ENCODE assay signal across 9 cellular contexts in genomic region chr17:8753976-8754440, GRCh38. TPM values are rescaled to one million over a fixed set of nuclear protein-coding genes. Genes with fewer than 3 reads are reported as not detected.
DNase-seq lines count a peak whose midpoint lies in the region; ATAC-seq, FAIRE-seq and TF ChIP-seq lines count a peak whose summit lies in the region.
"Had no signal": no experiment of that assay in that cellular context is flagged by ENCODE, and none has a peak within 500 bp of the region (broad histone marks: within the 10 kb centered on the region; RNA-seq: fewer than 3 reads in every experiment).

No MANE protein-coding gene starts in this region.

- no peaks in the 10 kb centered on the region for H3F3A ChIP-seq in OCI-LY1 (ENCODE audit: insufficient read depth, low read length)

- H3K9ac ChIP-seq in OCI-LY1 (ENCODE audit: low read length): no peak overlapping the region
- no peak overlapping the region for H3K9ac ChIP-seq in fibroblast of lung (ENCODE audit: insufficient read depth, low read length)

- TF ChIP-seq CTCF in heart right ventricle (IDR thresholded peaks at IDR 0.05): peak in 5 of 9 donors; percentile 12 to 36 (median 20)
- peak in 6 of 12 donors; percentile 6 to 29 (median 22) for TF ChIP-seq CTCF in heart left ventricle (IDR thresholded peaks at IDR 0.05)
- TF ChIP-seq CTCF in OCI-LY1 (IDR thresholded peaks at IDR 0.05; ENCODE audit: low read length): peak; percentile 67
- TF ChIP-seq CTCF in fibroblast of lung (conservative IDR thresholded peaks at IDR 0.05 in 1 of 2, IDR thresholded peaks at IDR 0.05 in 1 of 2; ENCODE audit: low read depth in 1 of 2, low read length in 2 of 2): peak in 1 of 2 donors; percentile 22

- H3K4me3 ChIP-seq in heart right ventricle: no peak overlapping the region
- H3K4me3 ChIP-seq in heart left ventricle: no peak overlapping the region
- H3K4me3 ChIP-seq in OCI-LY1 (ENCODE audit: low read depth, low read length, poor library complexity, severe bottlenecking): no peak overlapping the region
- no peak overlapping the region for H3K4me3 ChIP-seq in fibroblast of lung (replicated peaks in 1 of 4; ENCODE audit: control extremely low read depth in 1 of 4, insufficient read depth in 1 of 4, low read depth in 3 of 4, low read length in 4 of 4)

- no peak for ATAC-seq in heart right ventricle
- no peak for ATAC-seq in heart left ventricle
- no peak for ATAC-seq in GM21786 (IDR thresholded peaks at IDR 0.05; ENCODE audit: unreplicated experiment)

- WGBS in heart right ventricle, 2 donors: 48 to 55% methylated on average over 1 of the region's 1 CpG
- WGBS in heart left ventricle, 4 donors: 35 to 67% (median 50%) methylated on average over 1 of the region's 1 CpG

- H3K36me3 ChIP-seq in heart right ventricle (no peaks in the 10 kb centered on the region), heart left ventricle (no peaks in the 10 kb centered on the region), OCI-LY1 (ENCODE audit: insufficient read depth, low read length) (no peaks in the 10 kb centered on the region), fibroblast of lung (ENCODE audit: control insufficient read depth, insufficient read depth, low read length) (no peaks in the 10 kb centered on the region)

- H3K4me1 ChIP-seq in heart right ventricle (peaks cover 0 to 5% (median 0%) of the 10 kb centered on the region in 9 donors), heart left ventricle (no peaks in the 10 kb centered on the region), OCI-LY1 (ENCODE audit: insufficient read depth, low read length, severe bottlenecking) (no peaks in the 10 kb centered on the region), fibroblast of lung (ENCODE audit: control insufficient read depth, extremely low read depth, insufficient read depth, low read length) (no peaks in the 10 kb centered on the region)

- H3K4me2 ChIP-seq in OCI-LY1 (ENCODE audit: low read length) (no peak overlapping the region), fibroblast of lung (ENCODE audit: extremely low read depth, insufficient read depth, low read length) (no peak overlapping the region)

- no peaks in the 10 kb centered on the region for H3K9me2 ChIP-seq in OCI-LY1 (ENCODE audit: low read depth, low read length)

- FAIRE-seq in urothelium cell line (lab: Jason Lieb, UNC): no peak

- no peak for TF ChIP-seq POLR2A in heart left ventricle (IDR thresholded peaks at IDR 0.05)

- intact Hi-C loops in heart right ventricle (cut with DNase I): loop anchor here in 2 of 10 donors (10.0 kb wide), 1 partner anchor 141 kb away; no protein-coding TSS in a partner anchor
- intact Hi-C loops in heart left ventricle (cut with DNase I): loop anchor here in 2 of 10 donors (5.0 kb wide), 2 partner anchors 33 to 138 kb away; no protein-coding TSS in a partner anchor

- H3K9me3 ChIP-seq in heart right ventricle: no peaks in the 10 kb centered on the region
- H3K9me3 ChIP-seq in heart left ventricle: no peaks in the 10 kb centered on the region
- no peaks in the 10 kb centered on the region for H3K9me3 ChIP-seq in OCI-LY1 (ENCODE audit: low read length)
- H3K9me3 ChIP-seq in fibroblast of lung (ENCODE audit: control insufficient read depth, insufficient read depth, low read depth, low read length): no peaks in the 10 kb centered on the region

- peaks cover 0 to 18% (median 0%) of the 10 kb centered on the region in 7 donors for H3K27me3 ChIP-seq in heart right ventricle
- H3K27me3 ChIP-seq in heart left ventricle: no peaks in the 10 kb centered on the region
- no peaks in the 10 kb centered on the region; the same call in 1 of the 2 replicates for H3K27me3 ChIP-seq in OCI-LY1 (ENCODE audit: insufficient read depth, low read length)
- peaks cover 5% of the 10 kb centered on the region for H3K27me3 ChIP-seq in fibroblast of lung (ENCODE audit: control insufficient read depth, insufficient read depth, low read length)

- no peaks in the 10 kb centered on the region for H4K20me1 ChIP-seq in OCI-LY1 (ENCODE audit: insufficient read depth, low read length)
- H4K20me1 ChIP-seq in fibroblast of lung (ENCODE audit: control insufficient read depth, extremely low read depth, insufficient read depth, low read length): no peaks in the 10 kb centered on the region

- no peak overlapping the region for H2AFZ ChIP-seq in OCI-LY1 (ENCODE audit: low read length)
- no peak overlapping the region for H2AFZ ChIP-seq in fibroblast of lung (ENCODE audit: low read length)

- DNase-seq in heart right ventricle (no peak), heart left ventricle (no peak), fibroblast of lung (ENCODE audit: low read depth in 2 of 2) (peak; percentile 7 to 14), urothelium cell line (ENCODE audit: low spot score) (peak; percentile 20), activated T-cell treated with anti-CD3 and anti-CD28 coated beads for 4 hours (no peak)
- no peak for DNase-seq in activated CD4-positive, alpha-beta T cell treated with anti-CD3 and anti-CD28 coated beads for 1 hour

- H3K79me2 ChIP-seq in OCI-LY1 (ENCODE audit: insufficient read depth, low read length) (no peaks in the 10 kb centered on the region), fibroblast of lung (ENCODE audit: control insufficient read depth, insufficient read depth, low read length) (no peaks in the 10 kb centered on the region)

- no peak overlapping the region for H3K27ac ChIP-seq in heart right ventricle
- H3K27ac ChIP-seq in heart left ventricle: no peak overlapping the region
- H3K27ac ChIP-seq in OCI-LY1 (ENCODE audit: low read depth, low read length, poor library complexity, severe bottlenecking): no peak overlapping the region
- no peak overlapping the region for H3K27ac ChIP-seq in fibroblast of lung (ENCODE audit: insufficient read depth, low read length)

RNA-seq across cellular contexts. Expression of gene SPDYE4, which starts 4.3 kb away (rescaled TPM):
- total RNA-seq in heart right ventricle: not detected
- not detected for polyA plus RNA-seq in heart right ventricle
- not detected for total RNA-seq in heart left ventricle
- not detected for polyA plus RNA-seq in heart left ventricle
- total RNA-seq in fibroblast of lung: not detected in 2 replicates
- not detected in 2 replicates for polyA plus RNA-seq in fibroblast of lung
- polyA plus RNA-seq in fibroblast of lung (2012): not detected in 2 replicates
- not detected in 2 replicates for polyA minus RNA-seq in fibroblast of lung (ENCODE audit: low replicate concordance)
- total RNA-seq: skeletal muscle tissue had no signal

RNA-seq across cellular contexts. Expression of gene CCDC42, which starts 9.4 kb away (rescaled TPM):
- under 1 TPM in 1 of 10 donors, not detected in 9; 0.30 TPM for total RNA-seq in heart right ventricle
- not detected for polyA plus RNA-seq in heart right ventricle
- total RNA-seq in heart left ventricle: under 1 TPM in 1 of 9 donors, not detected in 8; 0.61 TPM
- not detected for polyA plus RNA-seq in heart left ventricle
- not detected in 2 replicates for total RNA-seq in fibroblast of lung
- not detected in 2 replicates for polyA plus RNA-seq in fibroblast of lung
- polyA plus RNA-seq in fibroblast of lung (2012): not detected in 2 replicates
- polyA minus RNA-seq in fibroblast of lung (ENCODE audit: low replicate concordance): not detected in 2 replicates
- total RNA-seq: skeletal muscle tissue had no signal

RNA-seq across cellular contexts. Expression of gene MFSD6L, which starts 45.2 kb away (rescaled TPM):
- under 1 TPM in 3 of 10 donors, not detected in 7; 0.14 to 0.28 (median 0.19) TPM for total RNA-seq in heart right ventricle
- under 1 TPM; 0.03 to 0.15 TPM for polyA plus RNA-seq in heart right ventricle
- under 1 TPM in 2 of 9 donors, not detected in 7; 0.21 to 0.43 TPM for total RNA-seq in heart left ventricle
- polyA plus RNA-seq in heart left ventricle: under 1 TPM in 1 of 2 donors, not detected in 1; 0.08 TPM
- not detected in 2 replicates for total RNA-seq in fibroblast of lung
- polyA plus RNA-seq in fibroblast of lung: not detected in 2 replicates
- polyA plus RNA-seq in fibroblast of lung (2012): not detected in 2 replicates
- polyA minus RNA-seq in fibroblast of lung (ENCODE audit: low replicate concordance): not detected in 2 replicates

Comparison
In these comparisons a context has a peak if more than half of its experiments do, and no peak if none do; other contexts are left out.
1. DNase-seq: peak in fibroblast of lung (2 of 2) and urothelium cell line (single experiment); none in heart right ventricle (0 of 2), heart left ventricle (0 of 5), activated CD4-positive, alpha-beta T cell treated with anti-CD3 and anti-CD28 coated beads for 1 hour (single experiment) and activated T-cell treated with anti-CD3 and anti-CD28 coated beads for 4 hours (single experiment).